In the genomic region with DNA sequence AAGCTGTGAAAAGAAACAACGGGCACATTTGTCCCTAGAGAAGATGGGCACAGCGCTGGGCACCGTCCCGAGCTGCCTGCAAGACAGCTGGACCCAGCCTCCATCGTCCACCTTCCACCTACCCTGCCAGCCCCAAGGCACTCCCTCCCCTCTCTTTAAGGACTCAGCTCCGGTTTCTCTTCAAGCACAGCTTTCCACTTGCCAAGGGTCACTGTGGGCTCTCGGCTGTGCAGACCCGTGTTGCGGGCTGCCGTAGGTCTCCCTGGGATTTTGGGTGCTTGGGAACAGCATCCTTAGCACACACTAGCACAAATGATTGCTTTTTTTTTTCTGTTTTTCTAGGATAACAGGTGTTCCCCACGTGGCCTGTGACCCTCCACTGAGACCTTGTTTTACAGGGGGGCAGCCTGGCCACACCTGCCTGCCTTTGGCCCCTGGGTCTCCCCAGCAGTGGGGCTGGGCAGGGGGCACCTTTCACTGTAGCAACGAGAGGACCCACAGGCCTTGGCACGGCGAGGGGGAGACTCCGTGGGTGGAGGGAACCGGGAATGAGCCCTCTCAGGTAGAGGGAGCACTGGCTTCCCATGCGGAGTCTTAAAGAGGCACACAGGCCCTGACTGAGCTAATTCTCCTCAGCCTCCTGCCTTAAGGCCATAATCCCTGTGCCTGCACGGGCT, we compare ENCODE assay signal across 8 cellular contexts. TPM values are rescaled to one million over a fixed set of nuclear protein-coding genes. Genes with fewer than 3 reads are reported as not detected.
A peak's percentile ranks its signal among the peaks of the same experiment; 100 is the strongest.
DNase-seq lines count a peak whose midpoint lies in the region; ATAC-seq and TF ChIP-seq lines count a peak whose summit lies in the region.

No MANE protein-coding gene starts in this region.

- intact Hi-C loops in OCI-LY7 (cut with micrococcal nuclease; ENCODE audit: unreplicated experiment) = no loop called here

- CTCF ChIA-PET in OCI-LY7 (lab: Charles Lee; ENCODE audit: unreplicated experiment) = no interaction called here

- no peaks in the 10 kb centered on the region for H4K20me1 ChIP-seq in OCI-LY7 (ENCODE audit: insufficient read depth, low read length)

- H3K9me2 ChIP-seq in OCI-LY7 (ENCODE audit: insufficient read depth, low read length) = no peaks in the 10 kb centered on the region

- POLR2A ChIA-PET in OCI-LY7 (lab: Charles Lee) = no interaction called here

- H3K4me3 ChIP-seq in GM08714 (ENCODE audit: low read length) = peak overlapping the region; percentile 93
- H3K4me3 ChIP-seq in OCI-LY7 (ENCODE audit: low read depth, low read length, poor library complexity, severe bottlenecking) = no peak overlapping the region

- H2AFZ ChIP-seq in OCI-LY7 (ENCODE audit: low read length) = no peak overlapping the region

- H3K4me1 ChIP-seq in OCI-LY7 (ENCODE audit: insufficient read depth, low read length, poor library complexity, severe bottlenecking) = no peaks in the 10 kb centered on the region

- H3K4me1 Mint-ChIP-seq in progenitor cell of endocrine pancreas (ENCODE audit: low read depth) = peaks cover 5% of the 10 kb centered on the region

- H3K27me3 Mint-ChIP-seq in progenitor cell of endocrine pancreas = peaks cover 7% of the 10 kb centered on the region

- H3K9me3 Mint-ChIP-seq in progenitor cell of endocrine pancreas (ENCODE audit: low read depth) = no peaks in the 10 kb centered on the region

- H3K27ac Mint-ChIP-seq in progenitor cell of endocrine pancreas = peak overlapping the region; percentile 47

- no peaks in the 10 kb centered on the region for H3K36me3 ChIP-seq in OCI-LY7 (ENCODE audit: insufficient read depth, low read length)

- DNase-seq in OCI-LY7 (ENCODE audit: low spot score) (no peak), progenitor cell of endocrine pancreas (ENCODE audit: low spot score, unreplicated experiment) (no peak), retina (no peak), anterior cingulate cortex (lab: John Stamatoyannopoulos, UW) (no peak), RKO (ENCODE audit: low spot score) (no peak)

- H3K36me3 Mint-ChIP-seq in progenitor cell of endocrine pancreas (ENCODE audit: insufficient read depth) = peaks cover 5% of the 10 kb centered on the region

- H3K4me2 ChIP-seq in OCI-LY7 (ENCODE audit: low read length) = peak overlapping the region; percentile 68

- H3K4me3 Mint-ChIP-seq in progenitor cell of endocrine pancreas (ENCODE audit: low read depth) = peak overlapping the region; percentile 71

- TF ChIP-seq CTCF in OCI-LY7 (conservative IDR thresholded peaks at IDR 0.05; ENCODE audit: low read length) (no peak), progenitor cell of endocrine pancreas (IDR thresholded peaks at IDR 0.05; ENCODE audit: unreplicated experiment) (no peak)

- H3K27ac ChIP-seq in OCI-LY7 (ENCODE audit: low read depth, low read length, poor library complexity, severe bottlenecking) = no peak overlapping the region

- no peaks in the 10 kb centered on the region for H3K9me3 ChIP-seq in OCI-LY7 (ENCODE audit: low read length)

- ATAC-seq in esophagus mucosa (peak; percentile 4), GM21528 (IDR thresholded peaks at IDR 0.05; ENCODE audit: low FRiP score, unreplicated experiment) (no peak)

- TSS peak; percentile 73 for BruUV-seq in OCI-LY7 (replicated peaks; lab: Mats Ljungman, UMichigan)

- H3K79me2 ChIP-seq in OCI-LY7 (ENCODE audit: insufficient read depth, low read depth, low read length) = no peaks in the 10 kb centered on the region

RNA-seq across cellular contexts. Expression of gene CHMP6, which starts 1.4 kb away (rescaled TPM):
- 7.9 and 10.8 TPM in 2 replicates for total RNA-seq in OCI-LY7 (2014; rRNA removed; shearing (Covaris generic))
- total RNA-seq in OCI-LY7 (2022) (23.6 and 23.8 TPM in 2 replicates), esophagus mucosa (22.2 TPM), progenitor cell of endocrine pancreas (26.1 and 27.8 TPM in 2 replicates)

RNA-seq across cellular contexts. Expression of gene BAIAP2, which starts 41.9 kb away (rescaled TPM):
- total RNA-seq in OCI-LY7 (2014; rRNA removed; shearing (Covaris generic)) = 1.3 and 2.1 TPM in 2 replicates
- total RNA-seq in OCI-LY7 (2022) (2.1 and 2.3 TPM in 2 replicates), esophagus mucosa (111 TPM), progenitor cell of endocrine pancreas (37.6 and 40.4 TPM in 2 replicates)

Comparison
In these comparisons a context has a peak if more than half of its experiments do, and no peak if none do; other contexts are left out.
1. RNA of gene BAIAP2, which starts 41.9 kb away (total RNA-seq): 111 TPM in esophagus mucosa (single experiment) and 37.6 to 40.4 TPM in progenitor cell of endocrine pancreas; 1.3 to 2.3 TPM in OCI-LY7; every median in the first group is over 10 times any median in the second.